9 cellular contexts compared by ENCODE assay signal in the genomic region with DNA sequence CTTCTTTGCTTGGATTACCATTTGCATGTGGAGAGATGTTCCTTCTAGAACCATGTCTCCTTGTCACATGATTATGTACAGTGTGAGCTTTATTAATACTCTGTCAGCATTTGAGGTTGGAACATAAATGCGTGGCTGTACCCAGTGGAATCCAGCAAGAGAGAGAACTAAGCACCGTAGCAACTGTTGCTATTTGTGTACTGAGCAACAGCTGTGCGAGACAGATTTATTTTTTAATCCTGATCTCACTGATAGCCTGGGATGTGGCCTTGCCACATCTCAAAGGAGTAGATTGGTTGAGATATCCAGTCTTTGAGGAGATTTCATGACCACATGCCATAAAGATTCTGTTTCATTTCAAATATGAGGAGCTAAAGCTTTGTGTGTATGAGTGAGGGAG. TPM values are rescaled to one million over a fixed set of nuclear protein-coding genes. Genes with fewer than 3 reads are reported as not detected.
DNase-seq lines count a peak whose midpoint lies in the region; ATAC-seq, FAIRE-seq and TF ChIP-seq lines count a peak whose summit lies in the region.
"Had no signal": no experiment of that assay in that cellular context is flagged by ENCODE, and none has a peak within 500 bp of the region (broad histone marks: within the 10 kb centered on the region; RNA-seq: fewer than 3 reads in every experiment).

No MANE protein-coding gene starts in this region.

- BruUV-seq in endothelial cell of umbilical vein (replicated peaks; lab: Mats Ljungman, UMichigan), result no TSS peak

- no peak overlapping the region for H3K4me3 Mint-ChIP-seq in naive thymus-derived CD4-positive, alpha-beta T cell

- H3K9me3 Mint-ChIP-seq in naive thymus-derived CD4-positive, alpha-beta T cell, result peaks cover 0 to 1% (median 0%) of the 10 kb centered on the region in 11 donors

- peaks cover 42 to 55% (median 49%) of the 10 kb centered on the region in 10 experiments for H3K4me1 ChIP-seq in BLaER1 treated with 17β-estradiol and CSF1 and Interleukin-3, amounts not matched to agents 10 nM and 100 nM
- peaks cover 4% of the 10 kb centered on the region for H3K4me1 ChIP-seq in endothelial cell of umbilical vein (ENCODE audit: control insufficient read depth, extremely low read depth, insufficient read depth, low read length)
- H3K4me1 ChIP-seq in naive thymus-derived CD4-positive, alpha-beta T cell (ENCODE audit: control insufficient read depth in 2 of 2, insufficient read depth in 2 of 2, low read length in 2 of 2), result no peaks in the 10 kb centered on the region

- CTCF ChIA-PET in endothelial cell of umbilical vein (lab: Charles Lee), result no interaction called here
- CTCF ChIA-PET in naive thymus-derived CD4-positive, alpha-beta T cell (lab: Charles Lee), result no interaction called here

- H3K27ac ChIP-seq in BLaER1 treated with 17β-estradiol and CSF1 and Interleukin-3, amounts not matched to agents 10 nM and 100 nM, result peak overlapping the region; percentile 7 to 96 (median 55); a peak in 18 of 22 replicates
- H3K27ac ChIP-seq in endothelial cell of umbilical vein (ENCODE audit: insufficient read depth, low read depth, low read length), result no peak overlapping the region
- H3K27ac ChIP-seq in naive thymus-derived CD4-positive, alpha-beta T cell (ENCODE audit: low read depth, low read length), result no peak overlapping the region

- FAIRE-seq in endothelial cell of umbilical vein (lab: Jason Lieb, UNC), result no peak
- FAIRE-seq: TTC549 had no signal

- peak; percentile 52 for ATAC-seq in naive thymus-derived CD4-positive, alpha-beta T cell
- ATAC-seq in HG03039 (IDR thresholded peaks at IDR 0.05; ENCODE audit: unreplicated experiment), result no peak
- no peak for ATAC-seq in HG02885 (IDR thresholded peaks at IDR 0.05; ENCODE audit: poor library complexity, unreplicated experiment)

- no peak overlapping the region for H3K4me3 ChIP-seq in BLaER1 treated with 17β-estradiol and CSF1 and Interleukin-3, amounts not matched to agents 10 nM and 100 nM
- H3K4me3 ChIP-seq in endothelial cell of umbilical vein (replicated peaks in 1 of 3; ENCODE audit: insufficient read depth in 1 of 3, low read depth in 1 of 3, low read length in 3 of 3), result no peak overlapping the region
- H3K4me3 ChIP-seq in naive thymus-derived CD4-positive, alpha-beta T cell (ENCODE audit: low read length), result no peak overlapping the region

- H3K9me1 ChIP-seq in endothelial cell of umbilical vein (replicated peaks; ENCODE audit: control insufficient read depth, extremely low read depth, insufficient read depth, low read length), result no peaks in the 10 kb centered on the region

- no peak overlapping the region for H2AFZ ChIP-seq in endothelial cell of umbilical vein (ENCODE audit: low read depth, low read length)

- POLR2A ChIA-PET in endothelial cell of umbilical vein (lab: Charles Lee), result no interaction called here
- POLR2A ChIA-PET in naive thymus-derived CD4-positive, alpha-beta T cell (lab: Charles Lee), result interaction anchor here (0.8 kb wide), 1 partner anchor 15 kb away, joined by 3 read pairs; no protein-coding TSS in a partner anchor

- H3K36me3 ChIP-seq in BLaER1 treated with 17β-estradiol and CSF1 and Interleukin-3, amounts not matched to agents 10 nM and 100 nM, result peaks cover 9 to 28% (median 21%) of the 10 kb centered on the region in 11 experiments; a peak in 19 of 22 replicates
- peaks cover 0 to 2% of the 10 kb centered on the region in 2 experiments for H3K36me3 ChIP-seq in endothelial cell of umbilical vein (ENCODE audit: control insufficient read depth in 2 of 2, extremely low read depth in 1 of 2, insufficient read depth in 2 of 2, low read length in 2 of 2)
- H3K36me3 ChIP-seq in naive thymus-derived CD4-positive, alpha-beta T cell (ENCODE audit: control insufficient read depth in 2 of 3, insufficient read depth in 3 of 3, low read length in 3 of 3), result no peaks in the 10 kb centered on the region

- H3K27ac Mint-ChIP-seq in naive thymus-derived CD4-positive, alpha-beta T cell, result no peak overlapping the region

- H3K36me3 Mint-ChIP-seq in naive thymus-derived CD4-positive, alpha-beta T cell, result peaks cover 0 to 13% (median 9%) of the 10 kb centered on the region in 5 donors

- no peak for TF ChIP-seq POLR2A in endothelial cell of umbilical vein (IDR thresholded peaks at IDR 0.05; ENCODE audit: low read depth, low read length)

- peaks cover 0 to 7% (median 0%) of the 10 kb centered on the region in 11 experiments; a peak in 1 of 22 replicates for H3K9me3 ChIP-seq in BLaER1 treated with 17β-estradiol and CSF1 and Interleukin-3, amounts not matched to agents 10 nM and 100 nM (replicated peaks in 1 of 11)
- no peaks in the 10 kb centered on the region for H3K9me3 ChIP-seq in endothelial cell of umbilical vein (replicated peaks; ENCODE audit: control insufficient read depth, insufficient read depth, low read length)
- no peaks in the 10 kb centered on the region for H3K9me3 ChIP-seq in naive thymus-derived CD4-positive, alpha-beta T cell (ENCODE audit: control insufficient read depth in 2 of 3, low read length in 3 of 3)

- dilution Hi-C loops in endothelial cell of umbilical vein (cut with MboI; ENCODE audit: extremely low pct_ligation_motif_present, low sequenced_read_pairs), result no loop called here

- intact Hi-C loops in endothelial cell of umbilical vein (cut with micrococcal nuclease), result no loop called here
- intact Hi-C loops in naive thymus-derived CD4-positive, alpha-beta T cell (cut with micrococcal nuclease), result no loop called here

- no peaks in the 10 kb centered on the region for H3K27me3 Mint-ChIP-seq in naive thymus-derived CD4-positive, alpha-beta T cell

- peak overlapping the region; percentile 22 to 87 (median 55) for H3K4me2 ChIP-seq in BLaER1 treated with 17β-estradiol and CSF1 and Interleukin-3, amounts not matched to agents 10 nM and 100 nM
- H3K4me2 ChIP-seq in endothelial cell of umbilical vein (ENCODE audit: insufficient read depth, low read length), result no peak overlapping the region

- peaks cover 0 to 41% (median 3%) of the 10 kb centered on the region in 11 experiments; a peak in 10 of 22 replicates for H4K20me1 ChIP-seq in BLaER1 treated with 17β-estradiol and CSF1 and Interleukin-3, amounts not matched to agents 10 nM and 100 nM
- H4K20me1 ChIP-seq in endothelial cell of umbilical vein (replicated peaks; ENCODE audit: control insufficient read depth, extremely low read depth, insufficient read depth, low read length), result peaks cover 3% of the 10 kb centered on the region

- peaks cover 61% of the 10 kb centered on the region for H3K79me2 ChIP-seq in endothelial cell of umbilical vein (ENCODE audit: control insufficient read depth, insufficient read depth, low read length)

- H3K27me3 ChIP-seq in BLaER1 treated with 17β-estradiol and CSF1 and Interleukin-3, amounts not matched to agents 10 nM and 100 nM, result no peaks in the 10 kb centered on the region
- no peaks in the 10 kb centered on the region for H3K27me3 ChIP-seq in endothelial cell of umbilical vein (ENCODE audit: control insufficient read depth in 2 of 2, insufficient read depth in 2 of 2, low read length in 2 of 2)
- no peaks in the 10 kb centered on the region for H3K27me3 ChIP-seq in naive thymus-derived CD4-positive, alpha-beta T cell (ENCODE audit: control insufficient read depth in 2 of 2, insufficient read depth in 2 of 2, low read length in 2 of 2)

- peak overlapping the region in 10 of 11 experiments; percentile 1 to 85 (median 36); a peak in 13 of 22 replicates for H3K9ac ChIP-seq in BLaER1 treated with 17β-estradiol and CSF1 and Interleukin-3, amounts not matched to agents 10 nM and 100 nM
- no peak overlapping the region for H3K9ac ChIP-seq in endothelial cell of umbilical vein (replicated peaks; ENCODE audit: extremely low read depth, insufficient read depth, low read length)

- DNase-seq in NCI-H2171 treated with DMSO at 0.1 percent for 48 hours (lab: John Stamatoyannopoulos, UW) (peak; percentile 87), endothelial cell of umbilical vein (ENCODE audit: low read depth, low spot score) (peak; percentile 39), islet precursor cell (no peak), NCI-H1436 (lab: John Stamatoyannopoulos, UW) (no peak)
- DNase-seq in naive thymus-derived CD4-positive, alpha-beta T cell, result no peak

- H3K4me1 Mint-ChIP-seq in naive thymus-derived CD4-positive, alpha-beta T cell, result peaks cover 0 to 8% (median 0%) of the 10 kb centered on the region in 7 donors

- no peak for TF ChIP-seq CTCF in endothelial cell of umbilical vein (IDR thresholded peaks at IDR 0.05; ENCODE audit: extremely low read depth in 1 of 2, insufficient read depth in 1 of 2, low read depth in 1 of 2, low read length in 2 of 2)

TF ChIP-seq in endothelial cell of umbilical vein, 7 proteins besides CTCF, POLR2A, EP300 and RAD21:
- TF ChIP-seq JUN (IDR thresholded peaks at IDR 0.05; ENCODE audit: borderline replicate concordance, insufficient read depth, insufficient read length, low read depth) (no peak), GATA2 (IDR thresholded peaks at IDR 0.05; ENCODE audit: insufficient read depth, insufficient read length, low read depth, low read length) (no peak), FOS (IDR thresholded peaks at IDR 0.05; ENCODE audit: borderline replicate concordance, insufficient read depth, low read length) (no peak), EZH2 (IDR thresholded peaks at IDR 0.05; ENCODE audit: borderline replicate concordance, low read depth, low read length, severe bottlenecking) (no peak), POLR2AphosphoS5 (IDR thresholded peaks at IDR 0.05; ENCODE audit: insufficient read depth, low read depth, low read length) (no peak), MYC (IDR thresholded peaks at IDR 0.05; ENCODE audit: low read depth, low read length) (no peak)
- TF ChIP-seq, protein P1, sequence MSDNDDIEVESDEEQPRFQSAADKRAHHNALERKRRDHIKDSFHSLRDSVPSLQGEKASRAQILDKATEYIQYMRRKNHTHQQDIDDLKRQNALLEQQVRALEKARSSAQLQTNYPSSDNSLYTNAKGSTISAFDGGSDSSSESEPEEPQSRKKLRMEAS (IDR thresholded peaks at IDR 0.05; ENCODE audit: insufficient read depth, insufficient read length), result no peak

RNA-seq across cellular contexts. Expression of a gene that starts 43.4 kb away (rescaled TPM):
- total RNA-seq in endothelial cell of umbilical vein, result 46.6 and 58.6 TPM in 2 replicates
- polyA plus RNA-seq in endothelial cell of umbilical vein, result 14.8 and 15.5 TPM in 2 replicates
- polyA plus RNA-seq in endothelial cell of umbilical vein (2011; cell fraction: cytosol; rRNA removed), result 13.3 and 14.2 TPM in 2 replicates
- 27.6 and 30.0 TPM in 2 replicates for polyA plus RNA-seq in endothelial cell of umbilical vein (2011; cell fraction: nucleus; rRNA removed)
- polyA plus RNA-seq in endothelial cell of umbilical vein (2012), result 25.8 and 29.4 TPM in 2 replicates
- 37.9 and 53.5 TPM in 2 replicates for polyA minus RNA-seq in endothelial cell of umbilical vein
- 15.1 TPM for polyA minus RNA-seq in endothelial cell of umbilical vein (2011; cell fraction: cytosol; rRNA and poly(A)+ RNA removed)
- polyA minus RNA-seq in endothelial cell of umbilical vein (2011; cell fraction: nucleus; rRNA and poly(A)+ RNA removed), result 52.4 and 80.3 TPM in 2 replicates
- total RNA-seq in naive thymus-derived CD4-positive, alpha-beta T cell, result 10 to 100 TPM; 10.4 to 21.6 (median 13.4) TPM
- polyA plus RNA-seq in naive thymus-derived CD4-positive, alpha-beta T cell, result 1 to 10 TPM; 1.8 to 2.1 TPM

Comparison
In these comparisons a context has a peak if more than half of its experiments do, and no peak if none do; other contexts are left out.
1. H3K27ac ChIP-seq: peak in BLaER1 treated with 17β-estradiol and CSF1 and Interleukin-3, amounts not matched to agents 10 nM and 100 nM (11 of 11); none in endothelial cell of umbilical vein (single experiment) and naive thymus-derived CD4-positive, alpha-beta T cell (single experiment).
2. DNase-seq: peak in NCI-H2171 treated with DMSO at 0.1 percent for 48 hours (single experiment) and endothelial cell of umbilical vein (single experiment); none in naive thymus-derived CD4-positive, alpha-beta T cell (0 of 9), islet precursor cell (single experiment) and NCI-H1436 (single experiment).